In genomic region chr3:30827080-30827479, GRCh38 we compare ENCODE assay signal across 19 cellular contexts.
"Had no signal": no experiment of that assay in that cellular context is flagged by ENCODE, and none has a peak within 500 bp of the region (broad histone marks: within the 10 kb centered on the region; RNA-seq: fewer than 3 reads in every experiment).

No MANE protein-coding gene starts in this region.

- ATAC-seq: foreskin keratinocyte; left colon; natural killer cell treated with Interleukin-12 subunit alpha and Interleukin-12 subunit beta and Interleukin-15 and Interleukin-18, amount 100 ng/mL, for 72 hours; pancreas had no signal

- H3K4me1 ChIP-seq: pancreas had no signal

- DNase-seq: effector memory CD4-positive, alpha-beta T cell; left colon; naive B cell; pancreas; sigmoid colon; small intestine; stimulated activated CD4-positive, alpha-beta T cell treated with anti-CD3 and anti-CD28 coated beads, Interleukin-15, amount 100 ng/mL, for 24 hours; stimulated activated CD4-positive, alpha-beta T cell treated with anti-CD3 and anti-CD28 coated beads, Interleukin-2, amount 100 ng/mL, for 48 hours; stimulated activated naive B cell treated with anti-CD40 and anti-IgM and Interleukin-4, amounts not matched to agents 10 μg/mL and 1 μg/mL and 100 μg/mL, for 72 hours; stomach; tibial artery had no signal

- H3K36me3 ChIP-seq: cardiac muscle cell, esophagus muscularis mucosa, neutrophil, pancreas, sigmoid colon, stomach, tibial artery had no signal

- H3K9me3 ChIP-seq: esophagus muscularis mucosa, neutrophil, pancreas, sigmoid colon, stomach, tibial artery had no signal

- H3K27ac ChIP-seq: cardiac muscle cell, foreskin keratinocyte, hepatocyte, neutrophil, pancreas, sigmoid colon, stomach had no signal

- H3K27me3 ChIP-seq: cardiac muscle cell, esophagus muscularis mucosa, foreskin keratinocyte, hepatocyte, neutrophil, pancreas, sigmoid colon, stomach, tibial artery had no signal

- H3K4me3 ChIP-seq: cardiac muscle cell, coronary artery, esophagus muscularis mucosa, hepatocyte, lung, pancreas, sigmoid colon, stomach, tibial artery had no signal
